In genomic region chr6:18055098-18055497, GRCh38 we compare ENCODE assay signal across 8 cellular contexts.
"Had no signal": no experiment of that assay in that cellular context is flagged by ENCODE, and none has a peak within 500 bp of the region (broad histone marks: within the 10 kb centered on the region; RNA-seq: fewer than 3 reads in every experiment).

No MANE protein-coding gene starts in this region.

- H3K27ac ChIP-seq: GM23248, HL-60 had no signal

- H3K4me1 ChIP-seq: HAP-1 had no signal

- H3K9me3 ChIP-seq: HAP-1 had no signal

- ATAC-seq: K562 had no signal

- H3K36me3 ChIP-seq: HAP-1 had no signal

- H2AFZ ChIP-seq: GM23248 had no signal

- FAIRE-seq: K562 had no signal

- H3K4me3 ChIP-seq: GM23248, HAP-1, K562 had no signal

- DNase-seq: GM23248, GOT3, H7, IMR-90, KG1 had no signal

- H3K9ac ChIP-seq: GM23248 had no signal
